Comparison of ENCODE assay signal across 13 cellular contexts in genomic region chr7:5064391-5065106, GRCh38. TPM values are rescaled to one million over a fixed set of nuclear protein-coding genes. Genes with fewer than 3 reads are reported as not detected.
DNase-seq lines count a peak whose midpoint lies in the region; ATAC-seq, FAIRE-seq and TF ChIP-seq lines count a peak whose summit lies in the region.
"Had no signal": no experiment of that assay in that cellular context is flagged by ENCODE, and none has a peak within 500 bp of the region (broad histone marks: within the 10 kb centered on the region; RNA-seq: fewer than 3 reads in every experiment).

No MANE protein-coding gene starts in this region.

- no peak for TF ChIP-seq EP300 in transverse colon (IDR thresholded peaks at IDR 0.05; ENCODE audit: low read depth)

- no peak overlapping the region for H3K27ac Mint-ChIP-seq in astrocyte (ENCODE audit: unreplicated experiment)
- H3K27ac Mint-ChIP-seq: stimulated activated memory B cell treated with anti-CD40 and anti-IgM and Interleukin-4, amounts not matched to agents 10 μg/mL and 1 μg/mL and 100 μg/mL, for 72 hours had no signal

- H3K27me3 ChIP-seq in BLaER1 treated with 17β-estradiol and CSF1 and Interleukin-3, amounts not matched to agents 10 nM and 100 nM: peaks cover 0 to 3% (median 0%) of the 10 kb centered on the region in 11 experiments; a peak in 2 of 22 replicates
- H3K27me3 ChIP-seq in HCT116 (ENCODE audit: insufficient read depth, low read length): no peaks in the 10 kb centered on the region
- H3K27me3 ChIP-seq in astrocyte (ENCODE audit: insufficient read depth, low read length): no peaks in the 10 kb centered on the region
- no peaks in the 10 kb centered on the region for H3K27me3 ChIP-seq in transverse colon
- H3K27me3 ChIP-seq: MG63 had no signal

- RAD21 ChIA-PET in HCT116 (lab: Charles Lee; ENCODE audit: low non-redundant PET in 1 of 2, low total read pairs in 2 of 2, uncharacterized antibody in 2 of 2, unreplicated experiment in 2 of 2): no interaction called here

- H2AFZ ChIP-seq in HCT116 (ENCODE audit: low read depth, low read length, poor library complexity, severe bottlenecking) (no peak overlapping the region), astrocyte (ENCODE audit: low read depth, low read length) (no peak overlapping the region)

- H3K79me2 ChIP-seq in HCT116 (ENCODE audit: insufficient read depth, low read length) (no peaks in the 10 kb centered on the region), astrocyte (ENCODE audit: insufficient read depth, low read length) (no peaks in the 10 kb centered on the region)

- H4K20me1 ChIP-seq in BLaER1 treated with 17β-estradiol and CSF1 and Interleukin-3, amounts not matched to agents 10 nM and 100 nM: no peaks in the 10 kb centered on the region
- no peaks in the 10 kb centered on the region for H4K20me1 ChIP-seq in HCT116 (ENCODE audit: insufficient read depth)
- no peaks in the 10 kb centered on the region for H4K20me1 ChIP-seq in astrocyte (ENCODE audit: insufficient read depth, low read length)

- peaks cover 91% of the 10 kb centered on the region for H3K36me3 Mint-ChIP-seq in astrocyte (ENCODE audit: low read depth, unreplicated experiment)

- no TSS peak for BruUV-seq in HCT116 (replicated peaks; lab: Mats Ljungman, UMichigan)

- H3K9ac ChIP-seq in BLaER1 treated with 17β-estradiol and CSF1 and Interleukin-3, amounts not matched to agents 10 nM and 100 nM: no peak overlapping the region
- H3K9ac ChIP-seq in HCT116 (ENCODE audit: low read length): no peak overlapping the region
- H3K9ac ChIP-seq in astrocyte (ENCODE audit: low read length): no peak overlapping the region

- peaks cover 100% of the 10 kb centered on the region in 11 experiments for H3K9me3 ChIP-seq in BLaER1 treated with 17β-estradiol and CSF1 and Interleukin-3, amounts not matched to agents 10 nM and 100 nM (replicated peaks in 1 of 11)
- H3K9me3 ChIP-seq in HCT116 (ENCODE audit: control insufficient read depth in 1 of 2, insufficient read depth in 1 of 2, low read depth in 1 of 2, low read length in 2 of 2) (peaks cover 67 to 80% of the 10 kb centered on the region in 2 experiments), astrocyte (ENCODE audit: insufficient read depth, low read depth, low read length) (peaks cover 63% of the 10 kb centered on the region), transverse colon (peaks cover 90 to 100% of the 10 kb centered on the region in 2 donors)

- no peak overlapping the region for H3K4me2 ChIP-seq in BLaER1 treated with 17β-estradiol and CSF1 and Interleukin-3, amounts not matched to agents 10 nM and 100 nM
- H3K4me2 ChIP-seq in HCT116 (ENCODE audit: low read length) (no peak overlapping the region), astrocyte (ENCODE audit: low read length) (no peak overlapping the region)

- TF ChIP-seq RAD21 in HCT116 (IDR thresholded peaks at IDR 0.05; ENCODE audit: low read depth): no peak

- FAIRE-seq in astrocyte (lab: Jason Lieb, UNC): no peak

- no peak overlapping the region for H3K27ac ChIP-seq in BLaER1 treated with 17β-estradiol and CSF1 and Interleukin-3, amounts not matched to agents 10 nM and 100 nM
- H3K27ac ChIP-seq in HCT116 (ENCODE audit: low read depth, low read length) (no peak overlapping the region), astrocyte (ENCODE audit: low read depth, low read length) (no peak overlapping the region), transverse colon (no peak overlapping the region)
- H3K27ac ChIP-seq: RWPE1 had no signal

- ATAC-seq in HCT116: no peak
- ATAC-seq: activated T-cell treated with anti-CD3 and anti-CD28 coated beads, Interleukin-2, amount 50 U/mL, for 4 hours; stimulated activated memory B cell treated with anti-CD40 and anti-IgM and Interleukin-4, amounts not matched to agents 10 μg/mL and 1 μg/mL and 100 μg/mL, for 72 hours had no signal

- TF ChIP-seq POLR2A in HCT116 (IDR thresholded peaks at IDR 0.05; ENCODE audit: borderline replicate concordance, extremely low read depth, insufficient read depth, insufficient read length) (no peak), transverse colon (IDR thresholded peaks at IDR 0.05) (no peak)

- no peaks in the 10 kb centered on the region for H3K9me2 ChIP-seq in HCT116 (ENCODE audit: insufficient read depth)

- H3K4me1 ChIP-seq in BLaER1 treated with 17β-estradiol and CSF1 and Interleukin-3, amounts not matched to agents 10 nM and 100 nM: no peaks in the 10 kb centered on the region
- H3K4me1 ChIP-seq in HCT116 (ENCODE audit: control insufficient read depth in 1 of 2, insufficient read depth in 2 of 2, low read length in 2 of 2): no peaks in the 10 kb centered on the region
- no peaks in the 10 kb centered on the region for H3K4me1 ChIP-seq in astrocyte (ENCODE audit: insufficient read depth, low read length)
- H3K4me1 ChIP-seq in transverse colon: no peaks in the 10 kb centered on the region

- in situ Hi-C loops in transverse colon (cut with MboI; ENCODE audit: low pct_ligation_motif_present in 1 of 4, low pct_unique_long_range_greater_than_20kb in 1 of 4, low sequenced_read_pairs in 3 of 4): no loop called here

- peaks cover 95 to 100% (median 100%) of the 10 kb centered on the region in 11 experiments for H3K36me3 ChIP-seq in BLaER1 treated with 17β-estradiol and CSF1 and Interleukin-3, amounts not matched to agents 10 nM and 100 nM
- peaks cover 20 to 77% of the 10 kb centered on the region in 2 experiments for H3K36me3 ChIP-seq in HCT116 (ENCODE audit: control insufficient read depth in 1 of 2, insufficient read depth in 2 of 2, low read length in 2 of 2)
- peaks cover 56% of the 10 kb centered on the region for H3K36me3 ChIP-seq in astrocyte (ENCODE audit: insufficient read depth, low read length)
- peaks cover 16 to 78% (median 40%) of the 10 kb centered on the region in 4 donors for H3K36me3 ChIP-seq in transverse colon

- peaks cover 91% of the 10 kb centered on the region for H3K9me3 Mint-ChIP-seq in astrocyte (ENCODE audit: unreplicated experiment)

- no peak overlapping the region for H3K4me3 Mint-ChIP-seq in astrocyte (ENCODE audit: unreplicated experiment)
- H3K4me3 Mint-ChIP-seq: activated T-cell treated with anti-CD3 and anti-CD28 coated beads, Interleukin-2, amount 50 U/mL, for 4 hours; stimulated activated memory B cell treated with anti-CD40 and anti-IgM and Interleukin-4, amounts not matched to agents 10 μg/mL and 1 μg/mL and 100 μg/mL, for 72 hours had no signal

- H3K4me3 ChIP-seq in BLaER1 treated with 17β-estradiol and CSF1 and Interleukin-3, amounts not matched to agents 10 nM and 100 nM: peak overlapping the region; percentile 31 to 53 (median 42)
- H3K4me3 ChIP-seq in HCT116 (replicated peaks in 1 of 2; ENCODE audit: low read depth in 1 of 2, low read length in 2 of 2) (no peak overlapping the region), astrocyte (ENCODE audit: insufficient read depth, low read depth, low read length) (peak overlapping the region; percentile 7), transverse colon (peak overlapping the region in 1 of 4 donors; percentile 18)
- H3K4me3 ChIP-seq: MG63 had no signal

- intact Hi-C loops in HCT116 (cut with micrococcal nuclease): no loop called here
- intact Hi-C loops in transverse colon (cut with DNase I; ENCODE audit: low total_unique reads): no loop called here

- no peaks in the 10 kb centered on the region for H3K4me1 Mint-ChIP-seq in astrocyte (ENCODE audit: low read depth, unreplicated experiment)
- H3K4me1 Mint-ChIP-seq: stimulated activated memory B cell treated with anti-CD40 and anti-IgM and Interleukin-4, amounts not matched to agents 10 μg/mL and 1 μg/mL and 100 μg/mL, for 72 hours had no signal

- POLR2A ChIA-PET in HCT116 (lab: Charles Lee): no interaction called here

- WGBS in transverse colon (ENCODE audit: low coverage in 1 of 2), 2 donors: 80 to 97% methylated on average over 9 to 12 of the region's 12 CpGs

- TF ChIP-seq CTCF in HCT116 (IDR thresholded peaks at IDR 0.05 in 2 of 3, conservative IDR thresholded peaks at IDR 0.05 in 1 of 3; ENCODE audit: borderline replicate concordance in 1 of 3, insufficient read depth in 1 of 3, low read depth in 2 of 3, low read length in 2 of 3) (no peak), astrocyte (IDR thresholded peaks at IDR 0.05; ENCODE audit: insufficient read depth, low read depth, low read length) (no peak), transverse colon (IDR thresholded peaks at IDR 0.05) (no peak)

- DNase-seq in HCT116 (ENCODE audit: low read depth, low spot score) (no peak), astrocyte (ENCODE audit: low read depth) (peak; percentile 21), left kidney (ENCODE audit: low read depth, low spot score) (peak; percentile 18), NCI-H1105 treated with DMSO at 0.1 percent for 48 hours (lab: John Stamatoyannopoulos, UW) (no peak), NCI-H146 treated with DMSO at 0.1 percent for 48 hours (lab: John Stamatoyannopoulos, UW; ENCODE audit: unreplicated experiment) (no peak), transverse colon (no peak), LoVo (ENCODE audit: low spot score) (no peak)
- DNase-seq: activated T-cell treated with anti-CD3 and anti-CD28 coated beads, Interleukin-2, amount 50 U/mL, for 4 hours; MG63; stimulated activated CD4-positive, alpha-beta T cell treated with anti-CD3 and anti-CD28 coated beads, Interleukin-1b, Interleukin-23, amount 100 ng/mL, for 48 hours had no signal

- no peaks in the 10 kb centered on the region for H3K27me3 Mint-ChIP-seq in astrocyte (ENCODE audit: low read depth, unreplicated experiment)
- H3K27me3 Mint-ChIP-seq: stimulated activated memory B cell treated with anti-CD40 and anti-IgM and Interleukin-4, amounts not matched to agents 10 μg/mL and 1 μg/mL and 100 μg/mL, for 72 hours had no signal

- CTCF ChIA-PET in HCT116 (lab: Charles Lee): no interaction called here

TF ChIP-seq in HCT116, 20 proteins besides CTCF, POLR2A, EP300 and RAD21:
- TF ChIP-seq ZNF274 (IDR thresholded peaks at IDR 0.05; ENCODE audit: low read depth, low read length) (peak; percentile 51), EZH2 (IDR thresholded peaks at IDR 0.05) (no peak), CBX3 (IDR thresholded peaks at IDR 0.05; ENCODE audit: low read depth) (peak; percentile 80)

RNA-seq across cellular contexts. Expression of gene RBAK, which starts 18.9 kb away (rescaled TPM):
- total RNA-seq in HCT116 (2021; ENCODE audit: unreplicated experiment) (16.2 TPM), astrocyte (11.9 and 12.0 TPM in 2 replicates), transverse colon (10 to 100 TPM in 1 of 4 donors, 1 to 10 TPM in 3; 3.4 to 11.6 (median 8.5) TPM)
- 3.7 and 5.4 TPM in 2 replicates for polyA plus RNA-seq in HCT116 (2012)

Comparison
In these comparisons a context has a peak if more than half of its experiments do, and no peak if none do; other contexts are left out.
1. H3K4me3 ChIP-seq: peak in BLaER1 treated with 17β-estradiol and CSF1 and Interleukin-3, amounts not matched to agents 10 nM and 100 nM (10 of 10) and astrocyte (single experiment); none in HCT116 (0 of 2).
2. DNase-seq: peak in astrocyte (single experiment) and left kidney (single experiment); none in HCT116 (single experiment), NCI-H1105 treated with DMSO at 0.1 percent for 48 hours (single experiment), NCI-H146 treated with DMSO at 0.1 percent for 48 hours (single experiment), transverse colon (single experiment) and LoVo (single experiment).